24 cellular contexts compared by ENCODE assay signal in genomic region chr1:41261926-41262618, GRCh38.
"Had no signal": no experiment of that assay in that cellular context is flagged by ENCODE, and none has a peak within 500 bp of the region (broad histone marks: within the 10 kb centered on the region; RNA-seq: fewer than 3 reads in every experiment).

No MANE protein-coding gene starts in this region.

- DNase-seq: colonic mucosa; cortex of kidney; effector CD8-positive, alpha-beta T cell; effector memory CD8-positive, alpha-beta T cell; endodermal cell; esophagus squamous epithelium; foreskin keratinocyte; gastrocnemius medialis; glutamatergic neuron; head of caudate nucleus; heart right ventricle; hippocampal formation; left cardiac atrium; left lung; left ventricle myocardium superior; lower lobe of right lung; mesenchymal stem cell; mucosa of descending colon had no signal

- H3K4me3 ChIP-seq: colonic mucosa, esophagus squamous epithelium, gastrocnemius medialis, heart right ventricle, left lung, lower lobe of right lung, mucosa of descending colon had no signal

- FAIRE-seq: endometrium, islet of Langerhans, keratinocyte had no signal

- H3K4me3 Mint-ChIP-seq: dendritic cell treated with granulocyte-macrophage colony-stimulating factor and Interleukin-4, amounts not matched to agents 40 ng/mL and 50 ng/mL, for 4 days; effector memory CD8-positive, alpha-beta T cell; endodermal cell; mesothelial cell of epicardium had no signal

- H3K9me3 Mint-ChIP-seq: dendritic cell treated with granulocyte-macrophage colony-stimulating factor and Interleukin-4, amounts not matched to agents 40 ng/mL and 50 ng/mL, for 4 days; effector memory CD8-positive, alpha-beta T cell; endodermal cell; mesothelial cell of epicardium had no signal

- H3K4me1 Mint-ChIP-seq: endodermal cell, mesothelial cell of epicardium had no signal

- H3K36me3 ChIP-seq: colonic mucosa, esophagus squamous epithelium, gastrocnemius medialis, heart right ventricle, left lung, lower lobe of right lung had no signal

- H3K27ac ChIP-seq: colonic mucosa, epithelial cell of prostate, esophagus squamous epithelium, foreskin keratinocyte, gastrocnemius medialis, heart right ventricle, left lung, lower lobe of right lung had no signal

- H3K27ac Mint-ChIP-seq: dendritic cell treated with granulocyte-macrophage colony-stimulating factor and Interleukin-4, amounts not matched to agents 40 ng/mL and 50 ng/mL, for 4 days; effector memory CD8-positive, alpha-beta T cell; endodermal cell; mesothelial cell of epicardium had no signal

- H3K36me3 Mint-ChIP-seq: mesothelial cell of epicardium had no signal

- H3K9me3 ChIP-seq: colonic mucosa, esophagus squamous epithelium, gastrocnemius medialis, left lung, lower lobe of right lung, mucosa of descending colon had no signal

- H3K27me3 Mint-ChIP-seq: dendritic cell treated with granulocyte-macrophage colony-stimulating factor and Interleukin-4, amounts not matched to agents 40 ng/mL and 50 ng/mL, for 4 days had no signal

- H3K4me1 ChIP-seq: colonic mucosa, esophagus squamous epithelium, foreskin keratinocyte, gastrocnemius medialis, heart right ventricle, left lung, lower lobe of right lung had no signal
